12 cellular contexts compared by ENCODE assay signal in the genomic region with DNA sequence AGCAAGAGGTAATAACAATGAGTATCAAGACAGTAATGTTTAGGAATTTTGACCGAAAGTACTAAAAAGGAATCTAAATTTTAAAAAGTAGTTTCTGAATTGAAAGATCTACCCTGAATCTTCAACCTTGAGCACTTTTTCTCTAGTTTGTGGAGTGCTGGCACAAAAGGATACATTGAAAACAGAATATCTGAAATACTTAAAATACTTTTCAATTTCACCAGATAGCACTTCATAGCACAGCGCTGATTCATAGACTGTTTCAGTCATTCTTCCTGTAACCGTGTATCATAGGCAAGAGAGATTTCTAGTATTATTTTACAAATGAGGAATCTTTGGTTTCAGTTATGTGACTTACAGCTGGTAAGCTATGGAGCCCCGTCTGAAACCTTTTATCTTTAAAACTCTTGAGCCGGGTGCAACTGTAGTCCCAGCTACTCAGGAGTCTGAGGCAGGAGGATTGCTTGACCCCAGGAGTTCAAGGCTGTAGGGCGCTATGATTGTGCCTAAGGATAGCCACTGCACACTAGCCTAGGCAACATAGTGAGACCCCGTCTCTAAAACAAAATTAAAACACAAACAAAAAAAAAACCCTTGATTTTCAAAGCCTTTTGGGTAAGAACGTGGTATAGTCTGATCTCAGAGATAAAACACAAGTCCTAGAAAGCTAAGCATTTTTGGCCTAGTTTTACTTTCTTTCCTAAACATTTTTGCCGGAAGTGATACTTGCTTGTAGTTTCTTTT. TPM values are rescaled to one million over a fixed set of nuclear protein-coding genes. Genes with fewer than 3 reads are reported as not detected.
A peak's percentile ranks its signal among the peaks of the same experiment; 100 is the strongest.
DNase-seq lines count a peak whose midpoint lies in the region; ATAC-seq, FAIRE-seq and TF ChIP-seq lines count a peak whose summit lies in the region.
"Had no signal": no experiment of that assay in that cellular context is flagged by ENCODE, and none has a peak within 500 bp of the region (broad histone marks: within the 10 kb centered on the region; RNA-seq: fewer than 3 reads in every experiment).

No MANE protein-coding gene starts in this region.

- CTCF ChIA-PET in A549 (lab: Yijun Ruan, JAX): interaction anchor here (0.6 to 2.4 kb wide), 4 partner anchors 11 to 35 kb away, joined by 3 to 11 read pairs (median 4); partner anchors contain the start of gene FHIP2A

- POLR2A ChIA-PET in A549 (lab: Yijun Ruan, JAX): interaction anchor here (1.0 kb wide), 1 partner anchor 273 kb away, joined by 3 read pairs; no protein-coding TSS in a partner anchor

- peaks cover 41% of the 10 kb centered on the region for H3K4me1 ChIP-seq in A549

- intact Hi-C loops in left ventricle myocardium superior (cut with micrococcal nuclease): no loop called here

- TF ChIP-seq POLR2A in A549 (IDR thresholded peaks at IDR 0.05; ENCODE audit: low read length): no peak

- H3K4me2 ChIP-seq in A549: peak overlapping the region; percentile 68

- peaks cover 4% of the 10 kb centered on the region for H3K4me1 Mint-ChIP-seq in activated naive CD8-positive, alpha-beta T cell (ENCODE audit: low read depth)

- no peak for TF ChIP-seq RAD21 in A549 (conservative IDR thresholded peaks at IDR 0.05 in 1 of 2, IDR thresholded peaks at IDR 0.05 in 1 of 2)

- DNase-seq in A549 (ENCODE audit: low read depth in 1 of 2, low spot score in 1 of 2) (peak in 1 of 2 experiments; percentile 28), H4 (ENCODE audit: low spot score) (peak; percentile 11), left ventricle myocardium superior (no peak), NCI-H524 (lab: John Stamatoyannopoulos, UW) (no peak), SIG-M5 (lab: John Stamatoyannopoulos, UW) (no peak)
- no peak for DNase-seq in stimulated activated naive CD4-positive, alpha-beta T cell treated with Interleukin-2 at 50 U/mL for 16 hours (lab: John Stamatoyannopoulos, UW)
- DNase-seq: activated gamma-delta T cell treated with Interleukin-2 at 50 U/mL for 16 hours, DMS53, kidney, RPMI8226 had no signal

- TF ChIP-seq EP300 in A549 (IDR thresholded peaks at IDR 0.05): no peak

- peak; percentile 75 to 91; a peak in 4 of 6 replicates for ATAC-seq in A549
- peak; percentile 50 for ATAC-seq in left ventricle myocardium superior
- ATAC-seq in GM21737 (IDR thresholded peaks at IDR 0.05; ENCODE audit: unreplicated experiment): no peak

- no peaks in the 10 kb centered on the region for H3K9me3 ChIP-seq in A549

- H3K27me3 Mint-ChIP-seq in activated naive CD8-positive, alpha-beta T cell: no peaks in the 10 kb centered on the region

- H3K4me3 Mint-ChIP-seq in activated naive CD8-positive, alpha-beta T cell: no peak overlapping the region

- TF ChIP-seq CTCF in A549 (IDR thresholded peaks at IDR 0.05): no peak

- H3K36me3 Mint-ChIP-seq in activated naive CD8-positive, alpha-beta T cell: peaks cover 14% of the 10 kb centered on the region

- 53% methylated on average over 9 of the region's 9 CpGs for WGBS in A549 (ENCODE audit: missing lambda C conversion rate)

- no peak for FAIRE-seq in A549 (lab: Jason Lieb, UNC)
- FAIRE-seq: kidney had no signal

- no peaks in the 10 kb centered on the region for H3K9me3 Mint-ChIP-seq in activated naive CD8-positive, alpha-beta T cell (ENCODE audit: low read depth)

- no peak overlapping the region for H3K4me3 ChIP-seq in A549

- peak overlapping the region; percentile 55 for H3K27ac Mint-ChIP-seq in activated naive CD8-positive, alpha-beta T cell

- peak overlapping the region; percentile 57 to 82 for H3K27ac ChIP-seq in A549

TF ChIP-seq in A549, 52 proteins besides CTCF, POLR2A, EP300 and RAD21:
- TF ChIP-seq BHLHE40 (IDR thresholded peaks at IDR 0.05; ENCODE audit: low read depth, low read length) (no peak), CEBPB (IDR thresholded peaks at IDR 0.05) (peak in 1 of 2 experiments; percentile 18; a peak in 1 of 4 replicates), HDAC2 (IDR thresholded peaks at IDR 0.05) (no peak), ZNF302 (CRISPR knock-in tag; IDR thresholded peaks at IDR 0.05) (no peak), FOSL2 (IDR thresholded peaks at IDR 0.05) (no peak), FOSL2 (CRISPR knock-in tag; IDR thresholded peaks at IDR 0.05) (0 out of 2 replicates have a peak, but pooled peaks have one; percentile 17), GATA3 (IDR thresholded peaks at IDR 0.05; ENCODE audit: borderline replicate concordance) (peak; percentile 12; the same call in 1 of the 2 replicates)
TF ChIP-seq in A549: peak in this region for 3.

RNA-seq across cellular contexts. Expression of gene FHIP2A, which starts 35.1 kb away (rescaled TPM):
- polyA plus RNA-seq in A549 (2011; rRNA removed) (18.2 and 18.4 TPM in 2 replicates), A549 (2017; fragmentation: RNase III; extraction: RNeasy Plus Mini Kit Qiagen cat#74134 plus additional on column Dnase treatment) (8.8 to 9.5 TPM (median 8.9 TPM) in 3 replicates)
- 2.1 and 2.5 TPM in 2 replicates for polyA plus RNA-seq in A549 (2012; cell fraction: cytosol; rRNA removed)
- polyA plus RNA-seq in A549 (2012; cell fraction: nucleus; rRNA removed): 7.5 and 9.2 TPM in 2 replicates
- polyA minus RNA-seq in A549 (2011; rRNA and poly(A)+ RNA removed): 22.3 and 30.3 TPM in 2 replicates
- 10.8 and 14.0 TPM in 2 replicates for total RNA-seq in H4 (2014; rRNA removed; shearing (Covaris generic))
- 29.4 TPM for total RNA-seq in left ventricle myocardium superior
